ENCODE assay signal across 19 cellular contexts in genomic region chrX:115031989-115032388, GRCh38. TPM values are rescaled to one million over a fixed set of nuclear protein-coding genes. Genes with fewer than 3 reads are reported as not detected.
DNase-seq lines count a peak whose midpoint lies in the region; ATAC-seq, FAIRE-seq and TF ChIP-seq lines count a peak whose summit lies in the region.
"Had no signal": no experiment of that assay in that cellular context is flagged by ENCODE, and none has a peak within 500 bp of the region (broad histone marks: within the 10 kb centered on the region; RNA-seq: fewer than 3 reads in every experiment).

No MANE protein-coding gene starts in this region.

- no peaks in the 10 kb centered on the region for H4K20me1 ChIP-seq in SK-N-SH (ENCODE audit: insufficient read depth)
- H4K20me1 ChIP-seq in astrocyte (ENCODE audit: insufficient read depth, low read length): no peaks in the 10 kb centered on the region
- H4K20me1 ChIP-seq in smooth muscle cell (ENCODE audit: low read depth): no peaks in the 10 kb centered on the region
- H4K20me1 ChIP-seq in PC-9 (ENCODE audit: insufficient read depth): no peaks in the 10 kb centered on the region
- H4K20me1 ChIP-seq: BLaER1 had no signal

- no TSS peak for BruUV-seq in PC-9 (replicated peaks; lab: Mats Ljungman, UMichigan)

- H3K4me1 ChIP-seq in SK-N-SH (ENCODE audit: control insufficient read depth in 1 of 2, insufficient read depth in 2 of 2, low read depth in 1 of 2, low read length in 1 of 2) (no peaks in the 10 kb centered on the region), astrocyte (ENCODE audit: insufficient read depth, low read length) (no peaks in the 10 kb centered on the region), foreskin keratinocyte (peaks cover 10% of the 10 kb centered on the region), smooth muscle cell (ENCODE audit: low read depth) (no peaks in the 10 kb centered on the region), PC-9 (replicated peaks; ENCODE audit: insufficient read depth) (peaks cover 26% of the 10 kb centered on the region)
- H3K4me1 ChIP-seq: Caco-2 had no signal

- H3K9me3 ChIP-seq in SK-N-SH: no peaks in the 10 kb centered on the region
- no peaks in the 10 kb centered on the region for H3K9me3 ChIP-seq in astrocyte (ENCODE audit: insufficient read depth, low read depth, low read length)
- H3K9me3 ChIP-seq in smooth muscle cell (replicated peaks; ENCODE audit: low read depth): no peaks in the 10 kb centered on the region
- H3K9me3 ChIP-seq in PC-9 (ENCODE audit: insufficient read depth, low read depth): 0 out of 2 replicates have a peak, but pooled peaks cover 1% of the 10 kb centered on the region
- H3K9me3 ChIP-seq: BLaER1, Caco-2 had no signal

- CTCF ChIA-PET in SK-N-SH (lab: Yijun Ruan, JAX) (no interaction called here), PC-9 (lab: Charles Lee) (no interaction called here)

- DNase-seq in SK-N-SH: no peak
- DNase-seq in astrocyte (ENCODE audit: low read depth): no peak
- DNase-seq in foreskin keratinocyte: peak in 1 of 2 donors; percentile 63
- no peak for DNase-seq in smooth muscle cell (lab: John Stamatoyannopoulos, UW; ENCODE audit: unreplicated experiment)
- DNase-seq in GM19239 (ENCODE audit: insufficient read length, low spot score): no peak
- no peak for DNase-seq in PC-9
- DNase-seq: AML-193; Caco-2; CD8-positive, alpha-beta memory T cell; DND-41; H7; IMR-90 had no signal

- no peaks in the 10 kb centered on the region for H3K27me3 Mint-ChIP-seq in astrocyte (ENCODE audit: low read depth, unreplicated experiment)
- H3K27me3 Mint-ChIP-seq: CD8-positive, alpha-beta memory T cell had no signal

- peak; percentile 70 for FAIRE-seq in astrocyte (lab: Jason Lieb, UNC)
- FAIRE-seq in GM19239 (lab: Jason Lieb, UNC): no peak
- FAIRE-seq: GM18507 had no signal

- H3K27me3 ChIP-seq in SK-N-SH (ENCODE audit: insufficient read depth) (no peaks in the 10 kb centered on the region), astrocyte (ENCODE audit: insufficient read depth, low read length) (no peaks in the 10 kb centered on the region), foreskin keratinocyte (no peaks in the 10 kb centered on the region), smooth muscle cell (ENCODE audit: low read depth) (no peaks in the 10 kb centered on the region), PC-9 (ENCODE audit: insufficient read depth, low read depth) (no peaks in the 10 kb centered on the region)

- no peak overlapping the region for H3K4me3 ChIP-seq in SK-N-SH (ENCODE audit: low read depth in 2 of 2, low read length in 1 of 2)
- no peak overlapping the region for H3K4me3 ChIP-seq in astrocyte (ENCODE audit: insufficient read depth, low read depth, low read length)
- no peak overlapping the region for H3K4me3 ChIP-seq in smooth muscle cell
- no peak overlapping the region for H3K4me3 ChIP-seq in PC-9
- H3K4me3 ChIP-seq: BLaER1, GM23338 had no signal

- H3K9ac ChIP-seq in SK-N-SH: no peak overlapping the region
- H3K9ac ChIP-seq in astrocyte (ENCODE audit: low read length): no peak overlapping the region
- H3K9ac ChIP-seq in smooth muscle cell (ENCODE audit: low read depth): no peak overlapping the region
- H3K9ac ChIP-seq: BLaER1 had no signal

- POLR2A ChIA-PET in SK-N-SH (lab: Yijun Ruan, JAX) (no interaction called here), PC-9 (lab: Charles Lee; ENCODE audit: unreplicated experiment) (no interaction called here)

- TF ChIP-seq RAD21 in SK-N-SH (IDR thresholded peaks at IDR 0.05; ENCODE audit: low read length): no peak

- H3K4me2 ChIP-seq in SK-N-SH: no peak overlapping the region
- H3K4me2 ChIP-seq in astrocyte (ENCODE audit: low read length): no peak overlapping the region
- H3K4me2 ChIP-seq in smooth muscle cell: no peak overlapping the region
- no peak overlapping the region for H3K4me2 ChIP-seq in PC-9
- H3K4me2 ChIP-seq: BLaER1, GM23338 had no signal

- intact Hi-C loops in PC-9 (cut with micrococcal nuclease; ENCODE audit: unreplicated experiment): no loop called here

- ATAC-seq in SK-N-SH treated with all-trans-retinoic acid at 6 μM for 48 hours: no peak
- peak; percentile 72 for ATAC-seq in foreskin keratinocyte
- ATAC-seq in GM18873 (IDR thresholded peaks at IDR 0.05; ENCODE audit: low FRiP score, unreplicated experiment): no peak
- ATAC-seq: GM23338 had no signal

- H3K4me1 Mint-ChIP-seq in astrocyte (ENCODE audit: low read depth, unreplicated experiment): no peaks in the 10 kb centered on the region
- H3K4me1 Mint-ChIP-seq: CD8-positive, alpha-beta memory T cell; GM23338 had no signal

- no peaks in the 10 kb centered on the region for H3K36me3 ChIP-seq in SK-N-SH (replicated peaks in 1 of 2; ENCODE audit: control insufficient read depth in 1 of 2, insufficient read depth in 2 of 2, low read length in 1 of 2)
- H3K36me3 ChIP-seq in astrocyte (ENCODE audit: insufficient read depth, low read length): no peaks in the 10 kb centered on the region
- no peaks in the 10 kb centered on the region for H3K36me3 ChIP-seq in smooth muscle cell (ENCODE audit: low read depth)
- no peaks in the 10 kb centered on the region for H3K36me3 ChIP-seq in PC-9 (ENCODE audit: low read depth)
- H3K36me3 ChIP-seq: BLaER1 had no signal

- no peaks in the 10 kb centered on the region for H3K36me3 Mint-ChIP-seq in astrocyte (ENCODE audit: low read depth, unreplicated experiment)
- H3K36me3 Mint-ChIP-seq: CD8-positive, alpha-beta memory T cell had no signal

- H3K79me2 ChIP-seq in SK-N-SH (ENCODE audit: insufficient read depth): no peaks in the 10 kb centered on the region
- no peaks in the 10 kb centered on the region for H3K79me2 ChIP-seq in astrocyte (ENCODE audit: insufficient read depth, low read length)
- no peaks in the 10 kb centered on the region for H3K79me2 ChIP-seq in smooth muscle cell (ENCODE audit: low read depth)
- H3K79me2 ChIP-seq in PC-9 (ENCODE audit: low read depth): no peaks in the 10 kb centered on the region

- H3K4me3 Mint-ChIP-seq in astrocyte (ENCODE audit: unreplicated experiment): no peak overlapping the region
- H3K4me3 Mint-ChIP-seq: CD8-positive, alpha-beta memory T cell; GM23338 had no signal

- no peaks in the 10 kb centered on the region for H3K9me3 Mint-ChIP-seq in astrocyte (ENCODE audit: unreplicated experiment)
- H3K9me3 Mint-ChIP-seq: GM23338 had no signal

- WGBS in SK-N-SH (ENCODE audit: low lambda C conversion rate): 34% methylated on average over 2 of the region's 2 CpGs
- WGBS in smooth muscle cell (ENCODE audit: low lambda C conversion rate): 74% methylated on average over 2 of the region's 2 CpGs

- H3K27ac ChIP-seq in SK-N-SH (ENCODE audit: low read depth in 2 of 2, low read length in 1 of 2) (peak overlapping the region in 1 of 2 experiments; percentile 7; a peak in 1 of 4 replicates), astrocyte (ENCODE audit: low read depth, low read length) (no peak overlapping the region), foreskin keratinocyte (peak overlapping the region; percentile 96), smooth muscle cell (ENCODE audit: low read depth) (no peak overlapping the region), PC-9 (no peak overlapping the region)
- H3K27ac ChIP-seq: 22Rv1, BLaER1 had no signal

- peaks cover 4% of the 10 kb centered on the region for H3F3A ChIP-seq in SK-N-SH (replicated peaks; ENCODE audit: insufficient read depth)
- H3F3A ChIP-seq in smooth muscle cell (ENCODE audit: low read depth): no peaks in the 10 kb centered on the region
- peaks cover 10% of the 10 kb centered on the region; the same call in 1 of the 2 replicates for H3F3A ChIP-seq in PC-9 (ENCODE audit: insufficient read depth, low read depth)

- no peak for TF ChIP-seq CTCF in SK-N-SH (IDR thresholded peaks at IDR 0.05)
- no peak for TF ChIP-seq CTCF in astrocyte (IDR thresholded peaks at IDR 0.05; ENCODE audit: insufficient read depth, low read depth, low read length)
- TF ChIP-seq CTCF in foreskin keratinocyte (conservative IDR thresholded peaks at IDR 0.05): no peak
- no peak for TF ChIP-seq CTCF in smooth muscle cell (IDR thresholded peaks at IDR 0.05; ENCODE audit: borderline replicate concordance, insufficient read depth, poor library complexity, severe bottlenecking)
- TF ChIP-seq CTCF in PC-9 (conservative IDR thresholded peaks at IDR 0.05): no peak

- no peak overlapping the region for H3K27ac Mint-ChIP-seq in astrocyte (ENCODE audit: unreplicated experiment)
- H3K27ac Mint-ChIP-seq: CD8-positive, alpha-beta memory T cell; GM23338 had no signal

- TF ChIP-seq EP300 in SK-N-SH (IDR thresholded peaks at IDR 0.05; ENCODE audit: borderline replicate concordance in 1 of 2, low read depth in 1 of 2, low read length in 1 of 2): no peak; a peak in 1 of 4 replicates

- H3K9me2 ChIP-seq in SK-N-SH (no peaks in the 10 kb centered on the region), PC-9 (ENCODE audit: insufficient read depth) (no peaks in the 10 kb centered on the region)

- no peak overlapping the region for H2AFZ ChIP-seq in SK-N-SH (ENCODE audit: low read depth)
- no peak overlapping the region for H2AFZ ChIP-seq in astrocyte (ENCODE audit: low read depth, low read length)
- H2AFZ ChIP-seq in smooth muscle cell (ENCODE audit: low read depth): no peak overlapping the region
- no peak overlapping the region for H2AFZ ChIP-seq in PC-9
- H2AFZ ChIP-seq: GM23338 had no signal

TF ChIP-seq in SK-N-SH, 30 proteins besides CTCF, POLR2A, EP300 and RAD21 (continues in another document):
- peak; percentile 49; the same call in 1 of the 2 replicates for TF ChIP-seq TCF12 (IDR thresholded peaks at IDR 0.05)
- no peak for TF ChIP-seq GABPA (IDR thresholded peaks at IDR 0.05; ENCODE audit: low read depth)

RNA-seq across cellular contexts. Expression of gene IL13RA2, which starts 14.6 kb away (rescaled TPM):
- polyA plus RNA-seq in SK-N-SH (2012; rRNA removed) (8.1 and 9.6 TPM in 2 replicates), foreskin keratinocyte (0.43 and 0.54 TPM in 2 replicates), smooth muscle cell (2.3 and 2.6 TPM in 2 replicates)
- 12.4 and 17.7 TPM in 2 replicates for polyA plus RNA-seq in SK-N-SH (2012; cell fraction: cytosol; rRNA removed)
- 3.5 and 7.2 TPM in 2 replicates for polyA plus RNA-seq in SK-N-SH (2012; cell fraction: nucleus; rRNA removed)
- total RNA-seq in astrocyte (not detected in 2 replicates), foreskin keratinocyte (0.32 and 0.85 TPM in 2 replicates), smooth muscle cell (0.54 and 5.8 TPM in 2 replicates), PC-9 (2021) (not detected in 2 replicates)
- total RNA-seq: Caco-2; CD8-positive, alpha-beta memory T cell; GM23338; H7; HT-29 had no signal
- polyA plus RNA-seq: CD8-positive, alpha-beta memory T cell; GM23338 had no signal
